Comparison of ENCODE assay signal across 9 cellular contexts in the genomic region with DNA sequence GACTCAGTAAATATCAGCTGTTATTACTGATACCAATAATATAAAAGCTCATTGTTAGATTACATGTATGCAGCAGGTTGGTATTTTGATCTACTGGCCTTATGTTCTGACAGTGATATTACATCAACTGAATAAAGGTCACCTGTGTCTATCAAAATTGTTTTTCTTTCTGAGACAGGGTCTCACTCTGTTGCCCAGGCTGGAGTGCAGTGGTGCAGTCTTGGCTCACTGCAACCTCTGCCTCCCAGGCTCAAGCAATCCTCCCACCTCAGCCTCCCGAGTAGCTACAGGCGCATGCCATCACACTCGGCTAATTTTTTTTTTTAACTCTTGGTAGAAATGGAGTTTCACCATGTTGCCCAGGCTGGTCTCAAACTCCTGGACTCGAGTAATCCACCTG. TPM values are rescaled to one million over a fixed set of nuclear protein-coding genes. Genes with fewer than 3 reads are reported as not detected.
DNase-seq lines count a peak whose midpoint lies in the region; ATAC-seq, FAIRE-seq and TF ChIP-seq lines count a peak whose summit lies in the region.
"Not testable (repeated sequence)": the region's sequence is repeated elsewhere in the genome, so short reads cannot be mapped to it uniquely, and the experiment has no call there.
"Had no signal": no experiment of that assay in that cellular context is flagged by ENCODE, and none has a peak within 500 bp of the region (broad histone marks: within the 10 kb centered on the region; RNA-seq: fewer than 3 reads in every experiment).

No MANE protein-coding gene starts in this region.

- H3K4me1 ChIP-seq in body of pancreas (peaks cover 51% of the 10 kb centered on the region), gastroesophageal sphincter (peaks cover 0 to 32% (median 3%) of the 10 kb centered on the region in 3 donors), heart right ventricle (peaks cover 0 to 24% (median 8%) of the 10 kb centered on the region in 9 donors), right lobe of liver (peaks cover 0 to 18% (median 3%) of the 10 kb centered on the region in 4 donors), sigmoid colon (peaks cover 0 to 19% (median 5%) of the 10 kb centered on the region in 4 donors), subcutaneous abdominal adipose tissue (ENCODE audit: control insufficient read depth in 5 of 5, insufficient read depth in 5 of 5, low read length in 5 of 5) (peaks cover 0 to 33% (median 28%) of the 10 kb centered on the region in 5 donors)

- not testable (repeated sequence) for H3K36me3 Mint-ChIP-seq in activated CD4-positive, alpha-beta T cell treated with anti-CD3 and anti-CD28 coated beads, Interleukin-2, amount 10 ng/mL, durations not matched to agents 24 days and 14 days (ENCODE audit: low read depth)

- 80 to 89% methylated on average over 4 of the region's 4 CpGs for WGBS in body of pancreas, 2 donors
- 68 to 92% methylated on average over 3 to 4 of the region's 4 CpGs for WGBS in gastroesophageal sphincter (ENCODE audit: low coverage in 1 of 2), 2 donors
- WGBS in heart right ventricle, 2 donors: 74 to 78% methylated on average over 4 of the region's 4 CpGs
- WGBS in right lobe of liver (ENCODE audit: insufficient coverage, low coverage, low lambda C conversion rate, missing lambda C conversion rate): 70% methylated on average over 1 of the region's 4 CpGs
- WGBS in sigmoid colon, 2 donors: 90 to 93% methylated on average over 4 of the region's 4 CpGs

- H3K4me3 Mint-ChIP-seq in activated CD4-positive, alpha-beta T cell treated with anti-CD3 and anti-CD28 coated beads, Interleukin-2, amount 10 ng/mL, durations not matched to agents 24 days and 14 days: not testable (repeated sequence)

- H3K36me3 ChIP-seq in body of pancreas (replicated peaks in 1 of 2; ENCODE audit: insufficient read depth in 1 of 2, low read depth in 2 of 2); gastroesophageal sphincter; right lobe of liver; sigmoid colon; subcutaneous abdominal adipose tissue (ENCODE audit: control insufficient read depth in 5 of 5, insufficient read depth in 5 of 5, low read length in 5 of 5): not testable (repeated sequence)
- H3K36me3 ChIP-seq in heart right ventricle: peaks cover 0 to 15% (median 0%) of the 10 kb centered on the region in 9 donors

- not testable (repeated sequence) for H3K9me3 ChIP-seq in body of pancreas; gastroesophageal sphincter; heart right ventricle; right lobe of liver; sigmoid colon; subcutaneous abdominal adipose tissue (ENCODE audit: control insufficient read depth in 5 of 5, low read length in 5 of 5)

- not testable (repeated sequence) for TF ChIP-seq EP300 in gastroesophageal sphincter (IDR thresholded peaks at IDR 0.05); sigmoid colon (IDR thresholded peaks at IDR 0.05)

- not testable (repeated sequence) for H3K4me1 Mint-ChIP-seq in activated CD4-positive, alpha-beta T cell treated with anti-CD3 and anti-CD28 coated beads, Interleukin-2, amount 10 ng/mL, durations not matched to agents 24 days and 14 days

- peak; percentile 17 for FAIRE-seq in urothelium cell line (lab: Jason Lieb, UNC)

- H3K27ac ChIP-seq in body of pancreas (peak overlapping the region in 3 of 4 donors; percentile 66 to 91 (median 81)), gastroesophageal sphincter (peak overlapping the region in 3 of 4 donors; percentile 77 to 86 (median 79)), heart right ventricle (peak overlapping the region in 7 of 10 donors; percentile 89 to 96 (median 96)), right lobe of liver (peak overlapping the region in 2 of 3 donors; percentile 94 to 96), sigmoid colon (peak overlapping the region in 3 of 4 donors; percentile 82 to 85 (median 83)), subcutaneous abdominal adipose tissue (ENCODE audit: low read depth, low read length) (peak overlapping the region; percentile 91)

- TF ChIP-seq POLR2A in body of pancreas (IDR thresholded peaks at IDR 0.05); gastroesophageal sphincter (IDR thresholded peaks at IDR 0.05); right lobe of liver (IDR thresholded peaks at IDR 0.05); sigmoid colon (IDR thresholded peaks at IDR 0.05): not testable (repeated sequence)

- H3K27ac Mint-ChIP-seq in activated CD4-positive, alpha-beta T cell treated with anti-CD3 and anti-CD28 coated beads, Interleukin-2, amount 10 ng/mL, durations not matched to agents 24 days and 14 days: not testable (repeated sequence)

- TF ChIP-seq CTCF in body of pancreas (IDR thresholded peaks at IDR 0.05); gastroesophageal sphincter (IDR thresholded peaks at IDR 0.05); heart right ventricle (IDR thresholded peaks at IDR 0.05); right lobe of liver (IDR thresholded peaks at IDR 0.05); sigmoid colon (IDR thresholded peaks at IDR 0.05): not testable (repeated sequence)

- DNase-seq in activated CD4-positive, alpha-beta T cell treated with anti-CD3 and anti-CD28 coated beads, Interleukin-2, amount 10 ng/mL, durations not matched to agents 24 days and 14 days: peak; percentile 37
- not testable (repeated sequence) for DNase-seq in body of pancreas; heart right ventricle; right lobe of liver; sigmoid colon; urothelium cell line (ENCODE audit: low spot score)

- not testable (repeated sequence) for H3K4me3 ChIP-seq in body of pancreas; gastroesophageal sphincter; heart right ventricle; right lobe of liver; sigmoid colon; subcutaneous abdominal adipose tissue (ENCODE audit: low read depth in 1 of 5, low read length in 5 of 5)

- intact Hi-C loops in activated CD4-positive, alpha-beta T cell treated with anti-CD3 and anti-CD28 coated beads, Interleukin-2, amount 10 ng/mL, durations not matched to agents 24 days and 14 days (cut with micrococcal nuclease); body of pancreas (cut with DNase I); right lobe of liver (cut with DNase I); sigmoid colon (cut with DNase I): not testable (repeated sequence)
- intact Hi-C loops in heart right ventricle (cut with DNase I): loop anchor here in 2 of 10 donors (5.0 kb wide), 2 partner anchors 34 to 39 kb away; no protein-coding TSS in a partner anchor

- H3K9ac ChIP-seq in subcutaneous abdominal adipose tissue (ENCODE audit: low read length in 5 of 5): not testable (repeated sequence)

- not testable (repeated sequence) for H3K27me3 ChIP-seq in body of pancreas; gastroesophageal sphincter; heart right ventricle; right lobe of liver; sigmoid colon; subcutaneous abdominal adipose tissue (ENCODE audit: control insufficient read depth in 5 of 5, insufficient read depth in 4 of 5, low read length in 5 of 5)

- not testable (repeated sequence) for ATAC-seq in body of pancreas, gastroesophageal sphincter, heart right ventricle, right lobe of liver

- H3K27me3 Mint-ChIP-seq in activated CD4-positive, alpha-beta T cell treated with anti-CD3 and anti-CD28 coated beads, Interleukin-2, amount 10 ng/mL, durations not matched to agents 24 days and 14 days: not testable (repeated sequence)

- not testable (repeated sequence) for H3K9me3 Mint-ChIP-seq in activated CD4-positive, alpha-beta T cell treated with anti-CD3 and anti-CD28 coated beads, Interleukin-2, amount 10 ng/mL, durations not matched to agents 24 days and 14 days

RNA-seq across cellular contexts. Expression of a gene that starts 1.1 kb away (rescaled TPM):
- 0.75 and 1.3 TPM in 2 replicates for total RNA-seq in activated CD4-positive, alpha-beta T cell treated with anti-CD3 and anti-CD28 coated beads, Interleukin-2, amount 10 ng/mL, durations not matched to agents 24 days and 14 days
- total RNA-seq in body of pancreas (10 to 100 TPM; 10.9 to 21.8 TPM), gastroesophageal sphincter (10 to 100 TPM; 14.8 to 37.6 (median 24.6) TPM), heart right ventricle (1,000 to 10,000 TPM in 4 of 10 donors, 100 to 1,000 TPM in 6; 514 to 1,558 (median 939) TPM), right lobe of liver (10 to 100 TPM in 5 of 6 experiments, 1 to 10 TPM in 1; 3.1 to 64.5 (median 19.1) TPM), sigmoid colon (10 to 100 TPM; 17.3 to 37.7 (median 22.1) TPM)
- polyA plus RNA-seq in heart right ventricle (100 to 1,000 TPM in 1 of 2 donors, 10 to 100 TPM in 1; 94.4 to 174 TPM), sigmoid colon (10 to 100 TPM in 1 of 3 donors, 1 to 10 TPM in 2; 3.3 to 11.1 (median 5.4) TPM)
- total RNA-seq: A172 had no signal

RNA-seq across cellular contexts. Expression of a gene that starts 26.7 kb away (rescaled TPM):
- total RNA-seq in activated CD4-positive, alpha-beta T cell treated with anti-CD3 and anti-CD28 coated beads, Interleukin-2, amount 10 ng/mL, durations not matched to agents 24 days and 14 days: 337 and 340 TPM in 2 replicates
- total RNA-seq in body of pancreas (100 to 1,000 TPM; 102 to 174 TPM), gastroesophageal sphincter (100 to 1,000 TPM; 193 to 582 (median 307) TPM), heart right ventricle (1,000 to 10,000 TPM in 9 of 10 donors, 100 to 1,000 TPM in 1; 952 to 8,349 (median 4,124) TPM), right lobe of liver (100 to 1,000 TPM in 5 of 6 experiments, 10 to 100 TPM in 1; 82.1 to 309 (median 225) TPM), sigmoid colon (100 to 1,000 TPM; 165 to 208 (median 186) TPM)
- polyA plus RNA-seq in heart right ventricle (1,000 to 10,000 TPM in 1 of 2 donors, 100 to 1,000 TPM in 1; 708 to 3,345 TPM), sigmoid colon (1,000 to 10,000 TPM in 1 of 3 donors, 100 to 1,000 TPM in 2; 558 to 1,173 (median 876) TPM)

RNA-seq across cellular contexts. Expression of a gene that starts 41.1 kb away (rescaled TPM):
- total RNA-seq in activated CD4-positive, alpha-beta T cell treated with anti-CD3 and anti-CD28 coated beads, Interleukin-2, amount 10 ng/mL, durations not matched to agents 24 days and 14 days: 239 and 245 TPM in 2 replicates
- total RNA-seq in body of pancreas (100 to 1,000 TPM in 1 of 2 donors, 10 to 100 TPM in 1; 84.7 to 121 TPM), gastroesophageal sphincter (100 to 1,000 TPM; 148 to 354 (median 233) TPM), heart right ventricle (100 to 1,000 TPM; 153 to 241 (median 190) TPM), right lobe of liver (100 to 1,000 TPM; 113 to 281 (median 185) TPM), sigmoid colon (100 to 1,000 TPM; 155 to 227 (median 181) TPM)
- polyA plus RNA-seq in heart right ventricle (100 to 1,000 TPM; 292 to 457 TPM), sigmoid colon (1,000 to 10,000 TPM in 2 of 3 donors, 100 to 1,000 TPM in 1; 696 to 1,674 (median 1,233) TPM)

Comparison
In these comparisons a context has a peak if more than half of its experiments do, and no peak if none do; other contexts are left out.
1. RNA of a gene that starts 1.1 kb away (total RNA-seq): 514 to 1,558 TPM in heart right ventricle; 14.8 to 37.6 TPM in gastroesophageal sphincter, 17.3 to 37.7 TPM in sigmoid colon, 10.9 to 21.8 TPM in body of pancreas, 3.1 to 64.5 TPM in right lobe of liver and 0.75 to 1.3 TPM in activated CD4-positive, alpha-beta T cell treated with anti-CD3 and anti-CD28 coated beads, Interleukin-2, amount 10 ng/mL, durations not matched to agents 24 days and 14 days; every median in the first group is over 4 times any median in the second.
2. Peak in every context shown above with its lines, with median percentiles within 50 percentile points of each other: H3K27ac ChIP-seq.